In the genomic region with DNA sequence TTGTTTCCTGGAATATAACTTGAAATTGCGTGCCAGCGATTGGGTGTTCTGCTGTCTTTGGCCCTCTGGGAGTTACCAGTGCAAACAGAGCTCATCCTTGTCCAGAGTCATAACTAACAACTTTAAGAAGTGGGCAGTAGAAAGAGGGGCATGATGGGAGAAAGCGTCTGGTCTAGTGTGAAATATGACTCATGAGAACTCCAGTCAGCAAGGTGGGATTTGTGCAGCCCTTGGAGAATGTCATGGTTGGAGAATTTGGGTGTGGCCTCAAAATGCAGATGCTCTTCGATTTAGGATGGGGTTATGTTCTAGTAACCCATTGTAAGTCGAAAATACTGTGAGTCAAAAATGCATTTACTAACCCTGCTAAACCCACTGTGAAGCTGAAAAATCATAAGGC, we compare ENCODE assay signal across 18 cellular contexts. TPM values are rescaled to one million over a fixed set of nuclear protein-coding genes. Genes with fewer than 3 reads are reported as not detected.
A peak's percentile ranks its signal among the peaks of the same experiment; 100 is the strongest.
DNase-seq lines count a peak whose midpoint lies in the region; ATAC-seq, FAIRE-seq and TF ChIP-seq lines count a peak whose summit lies in the region.
"Had no signal": no experiment of that assay in that cellular context is flagged by ENCODE, and none has a peak within 500 bp of the region (broad histone marks: within the 10 kb centered on the region; RNA-seq: fewer than 3 reads in every experiment).

No MANE protein-coding gene starts in this region.

- no peak overlapping the region for H3K4me3 ChIP-seq in epithelial cell of esophagus (ENCODE audit: low read length)

- no peaks in the 10 kb centered on the region for H3K27me3 Mint-ChIP-seq in natural killer cell treated with Interleukin-12 subunit alpha and Interleukin-12 subunit beta and Interleukin-15 and Interleukin-18, amount 100 ng/mL, for 72 hours
- H3K27me3 Mint-ChIP-seq: naive thymus-derived CD8-positive, alpha-beta T cell had no signal

- no peak overlapping the region for H3K4me3 Mint-ChIP-seq in natural killer cell treated with Interleukin-12 subunit alpha and Interleukin-12 subunit beta and Interleukin-15 and Interleukin-18, amount 100 ng/mL, for 72 hours
- H3K4me3 Mint-ChIP-seq: naive thymus-derived CD8-positive, alpha-beta T cell; WTC11 had no signal

- TF ChIP-seq CTCF in epithelial cell of esophagus (IDR thresholded peaks at IDR 0.05; ENCODE audit: insufficient read depth, low read depth, low read length, missing control alignments) = no peak
- TF ChIP-seq CTCF in omental fat pad (IDR thresholded peaks at IDR 0.05) = no peak

- no peaks in the 10 kb centered on the region for H3K9me3 Mint-ChIP-seq in natural killer cell treated with Interleukin-12 subunit alpha and Interleukin-12 subunit beta and Interleukin-15 and Interleukin-18, amount 100 ng/mL, for 72 hours
- H3K9me3 Mint-ChIP-seq: naive thymus-derived CD8-positive, alpha-beta T cell; WTC11 had no signal

- no peaks in the 10 kb centered on the region for H3K36me3 Mint-ChIP-seq in natural killer cell treated with Interleukin-12 subunit alpha and Interleukin-12 subunit beta and Interleukin-15 and Interleukin-18, amount 100 ng/mL, for 72 hours
- H3K36me3 Mint-ChIP-seq: naive thymus-derived CD8-positive, alpha-beta T cell had no signal

- DNase-seq in AG20443 (ENCODE audit: low spot score) (peak; percentile 49), RCC 7860 (ENCODE audit: low spot score) (peak; percentile 87), epithelial cell of esophagus (ENCODE audit: low read depth) (peak; percentile 53), omental fat pad (ENCODE audit: low spot score) (no peak), superior temporal gyrus (ENCODE audit: extremely low spot score) (no peak), NCI-H524 treated with DMSO at 0.1 percent for 48 hours (lab: John Stamatoyannopoulos, UW) (no peak)
- DNase-seq in activated CD4-positive, alpha-beta T cell treated with anti-CD3 and anti-CD28 coated beads, Interleukin-2, amount 50 U/mL, for 1 hour = no peak
- no peak for DNase-seq in natural killer cell treated with Interleukin-12 subunit alpha and Interleukin-12 subunit beta and Interleukin-15 and Interleukin-18, amount 100 ng/mL, for 72 hours (ENCODE audit: low spot score)
- DNase-seq: activated T-cell treated with anti-CD3 and anti-CD28 coated beads, Interleukin-2, amount 50 U/mL, for 48 hours; BE2C; caudate nucleus; GDM1; MM.1S; naive thymus-derived CD8-positive, alpha-beta T cell; NCI-H446; Right ventricle myocardium superior had no signal

- no peak overlapping the region for H3K27ac Mint-ChIP-seq in natural killer cell treated with Interleukin-12 subunit alpha and Interleukin-12 subunit beta and Interleukin-15 and Interleukin-18, amount 100 ng/mL, for 72 hours
- H3K27ac Mint-ChIP-seq: naive thymus-derived CD8-positive, alpha-beta T cell had no signal

- FAIRE-seq in RCC 7860 (lab: Jason Lieb, UNC) = peak; percentile 88

- peak; percentile 48 for ATAC-seq in omental fat pad (ENCODE audit: low FRiP score)
- no peak for ATAC-seq in natural killer cell treated with Interleukin-12 subunit alpha and Interleukin-12 subunit beta and Interleukin-15 and Interleukin-18, amount 100 ng/mL, for 72 hours
- ATAC-seq: esophagus mucosa; naive thymus-derived CD8-positive, alpha-beta T cell; WTC11 had no signal

- H3K4me1 Mint-ChIP-seq in natural killer cell treated with Interleukin-12 subunit alpha and Interleukin-12 subunit beta and Interleukin-15 and Interleukin-18, amount 100 ng/mL, for 72 hours (ENCODE audit: low read depth in 2 of 2) = peaks cover 15 to 21% of the 10 kb centered on the region in 2 donors

RNA-seq across cellular contexts. Expression of a gene that starts 12.9 kb away (rescaled TPM):
- total RNA-seq in omental fat pad = 10 to 100 TPM; 19.9 to 60.6 (median 37.3) TPM
- 1 to 10 TPM; 1.3 to 2.3 TPM for total RNA-seq in natural killer cell treated with Interleukin-12 subunit alpha and Interleukin-12 subunit beta and Interleukin-15 and Interleukin-18, amount 100 ng/mL, for 72 hours

Comparison
In these comparisons a context has a peak if more than half of its experiments do, and no peak if none do; other contexts are left out.
1. DNase-seq: peak in AG20443 (single experiment), RCC 7860 (single experiment) and epithelial cell of esophagus (single experiment); none in omental fat pad (single experiment), superior temporal gyrus (single experiment), NCI-H524 treated with DMSO at 0.1 percent for 48 hours (single experiment), activated CD4-positive, alpha-beta T cell treated with anti-CD3 and anti-CD28 coated beads, Interleukin-2, amount 50 U/mL, for 1 hour (single experiment) and natural killer cell treated with Interleukin-12 subunit alpha and Interleukin-12 subunit beta and Interleukin-15 and Interleukin-18, amount 100 ng/mL, for 72 hours (single experiment).
2. RNA of a gene that starts 12.9 kb away (total RNA-seq): 19.9 to 60.6 TPM in omental fat pad; 1.3 to 2.3 TPM in natural killer cell treated with Interleukin-12 subunit alpha and Interleukin-12 subunit beta and Interleukin-15 and Interleukin-18, amount 100 ng/mL, for 72 hours; every median in the first group is over 4 times any median in the second.